ENCODE assay signal across 19 cellular contexts in the genomic region with DNA sequence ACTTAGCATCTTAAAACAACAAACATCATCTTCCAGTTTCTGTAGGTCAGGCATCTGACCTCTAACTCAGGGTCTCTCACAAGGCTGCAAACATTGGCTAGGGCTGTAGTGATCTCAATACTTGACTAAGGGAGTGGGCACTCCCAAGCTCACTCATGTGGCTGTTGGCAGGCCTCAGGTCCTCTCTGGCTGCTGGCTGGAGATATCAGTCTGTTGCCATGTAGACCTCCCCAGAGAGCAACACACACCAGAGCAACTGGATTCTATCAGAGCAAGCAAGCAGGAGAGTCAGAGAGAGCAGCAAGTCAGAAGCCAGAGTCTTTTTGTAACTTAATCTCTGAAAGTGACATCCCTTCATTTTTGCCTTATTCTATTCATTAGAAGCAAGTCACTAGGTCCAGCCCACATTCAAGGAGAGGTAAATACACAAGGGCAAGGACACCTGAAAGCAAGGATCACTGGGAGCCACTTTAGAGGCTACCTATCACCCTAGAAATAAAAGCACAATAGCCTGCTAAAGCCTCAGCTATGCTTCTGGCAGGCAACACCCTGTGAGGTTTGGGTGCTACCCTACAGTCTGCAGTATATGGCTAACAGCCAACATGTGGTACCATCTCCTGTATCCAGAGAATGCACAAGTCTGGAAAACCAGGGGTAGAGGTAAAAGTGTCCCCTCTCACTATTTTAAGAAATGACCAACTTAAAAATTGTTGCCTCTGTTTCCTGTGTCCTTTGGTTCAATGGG. TPM values are rescaled to one million over a fixed set of nuclear protein-coding genes. Genes with fewer than 3 reads are reported as not detected.
DNase-seq lines count a peak whose midpoint lies in the region; ATAC-seq and TF ChIP-seq lines count a peak whose summit lies in the region.
"Had no signal": no experiment of that assay in that cellular context is flagged by ENCODE, and none has a peak within 500 bp of the region (broad histone marks: within the 10 kb centered on the region; RNA-seq: fewer than 3 reads in every experiment).

No MANE protein-coding gene starts in this region.

- CTCF ChIA-PET in CD8-positive, alpha-beta memory T cell (lab: Charles Lee), result no interaction called here

- no peaks in the 10 kb centered on the region for H3K27me3 ChIP-seq in CD8-positive, alpha-beta memory T cell (ENCODE audit: insufficient read depth, low read length, poor library complexity, severe bottlenecking)
- H3K27me3 ChIP-seq in rectal smooth muscle tissue (ENCODE audit: control insufficient read depth, insufficient read depth, low read length) (no peaks in the 10 kb centered on the region), endodermal cell (ENCODE audit: control insufficient read depth, insufficient read depth, low read length, poor library complexity, severe bottlenecking) (no peaks in the 10 kb centered on the region)
- H3K27me3 ChIP-seq: SJSA1, uterus had no signal

- H3K9ac ChIP-seq in rectal smooth muscle tissue (ENCODE audit: low read length) (no peak overlapping the region), endodermal cell (ENCODE audit: extremely low read depth, low read length, poor library complexity, severe bottlenecking) (no peak overlapping the region)

- H3K27ac ChIP-seq in CD8-positive, alpha-beta memory T cell (ENCODE audit: low read depth, low read length), result no peak overlapping the region
- H3K27ac ChIP-seq in rectal smooth muscle tissue (ENCODE audit: low read depth, low read length), result peak overlapping the region; percentile 57
- H3K27ac ChIP-seq in endodermal cell (ENCODE audit: low read depth, low read length), result no peak overlapping the region
- H3K27ac ChIP-seq: SJSA1 had no signal

- no peak overlapping the region for H3K4me3 ChIP-seq in CD8-positive, alpha-beta memory T cell (ENCODE audit: low read length)
- H3K4me3 ChIP-seq in fibroblast of mammary gland (ENCODE audit: control insufficient read depth, low read depth, low read length) (no peak overlapping the region), rectal smooth muscle tissue (ENCODE audit: low read length) (no peak overlapping the region), endodermal cell (ENCODE audit: low read length) (no peak overlapping the region)
- H3K4me3 ChIP-seq: SJSA1, skin epidermis, uterus had no signal

- H3K36me3 ChIP-seq in CD8-positive, alpha-beta memory T cell (ENCODE audit: insufficient read depth, low read length), result no peaks in the 10 kb centered on the region
- no peaks in the 10 kb centered on the region for H3K36me3 ChIP-seq in rectal smooth muscle tissue (ENCODE audit: control insufficient read depth, insufficient read depth, low read length)
- no peaks in the 10 kb centered on the region for H3K36me3 ChIP-seq in endodermal cell (ENCODE audit: control insufficient read depth, insufficient read depth, low read length)
- H3K36me3 ChIP-seq: SJSA1, uterus had no signal

- H3K4me1 Mint-ChIP-seq in CD8-positive, alpha-beta memory T cell, result peaks cover 31 to 50% (median 43%) of the 10 kb centered on the region in 3 donors
- peaks cover 26% of the 10 kb centered on the region for H3K4me1 Mint-ChIP-seq in T-helper 17 cell
- H3K4me1 Mint-ChIP-seq in type B pancreatic cell (ENCODE audit: unreplicated experiment), result no peaks in the 10 kb centered on the region
- H3K4me1 Mint-ChIP-seq in endodermal cell, result no peaks in the 10 kb centered on the region
- H3K4me1 Mint-ChIP-seq: mesothelial cell of epicardium had no signal

- H3K4me3 Mint-ChIP-seq in CD8-positive, alpha-beta memory T cell, result no peak overlapping the region
- no peak overlapping the region for H3K4me3 Mint-ChIP-seq in T-helper 17 cell
- H3K4me3 Mint-ChIP-seq in type B pancreatic cell, result no peak overlapping the region
- no peak overlapping the region for H3K4me3 Mint-ChIP-seq in endodermal cell
- H3K4me3 Mint-ChIP-seq: activated CD8-positive, alpha-beta T cell treated with anti-CD3 and anti-CD28 coated beads, Interleukin-2, amount 10 ng/mL, durations not matched to agents 7 days and 5 days; mesothelial cell of epicardium had no signal

- H3K36me3 Mint-ChIP-seq in CD8-positive, alpha-beta memory T cell, result peaks cover 0 to 3% (median 0%) of the 10 kb centered on the region in 3 donors
- H3K36me3 Mint-ChIP-seq in T-helper 17 cell (ENCODE audit: low read depth), result no peaks in the 10 kb centered on the region
- H3K36me3 Mint-ChIP-seq in type B pancreatic cell, result no peaks in the 10 kb centered on the region
- no peaks in the 10 kb centered on the region for H3K36me3 Mint-ChIP-seq in endodermal cell (ENCODE audit: low read depth)
- H3K36me3 Mint-ChIP-seq: mesothelial cell of epicardium had no signal

- peaks cover 43% of the 10 kb centered on the region for H3K4me1 ChIP-seq in CD8-positive, alpha-beta memory T cell (ENCODE audit: insufficient read depth, low read length)
- H3K4me1 ChIP-seq in rectal smooth muscle tissue (ENCODE audit: control insufficient read depth, insufficient read depth, low read length), result peaks cover 32% of the 10 kb centered on the region
- H3K4me1 ChIP-seq in endodermal cell (ENCODE audit: control insufficient read depth, insufficient read depth, low read length), result no peaks in the 10 kb centered on the region
- H3K4me1 ChIP-seq: uterus had no signal

- ATAC-seq in T-helper 17 cell (no peak), GM18861 (IDR thresholded peaks at IDR 0.05; ENCODE audit: unreplicated experiment) (no peak)

- no peaks in the 10 kb centered on the region for H3K9me3 ChIP-seq in CD8-positive, alpha-beta memory T cell (ENCODE audit: low read length)
- no peaks in the 10 kb centered on the region for H3K9me3 ChIP-seq in T-helper 17 cell (ENCODE audit: control insufficient read depth, low read length, poor library complexity, severe bottlenecking)
- peaks cover 9% of the 10 kb centered on the region for H3K9me3 ChIP-seq in endodermal cell (ENCODE audit: control insufficient read depth, low read length)
- H3K9me3 ChIP-seq: SJSA1, uterus had no signal

- TF ChIP-seq CTCF in fibroblast of mammary gland (conservative IDR thresholded peaks at IDR 0.05; ENCODE audit: control insufficient read depth, insufficient read depth, low read depth, low read length), result no peak
- no peak for TF ChIP-seq CTCF in type B pancreatic cell (conservative IDR thresholded peaks at IDR 0.05)
- TF ChIP-seq CTCF in endodermal cell (conservative IDR thresholded peaks at IDR 0.05), result no peak

- peak overlapping the region in 7 of 8 donors; percentile 36 to 76 (median 70) for H3K27ac Mint-ChIP-seq in CD8-positive, alpha-beta memory T cell
- peak overlapping the region; percentile 71 for H3K27ac Mint-ChIP-seq in T-helper 17 cell
- H3K27ac Mint-ChIP-seq in type B pancreatic cell, result no peak overlapping the region
- H3K27ac Mint-ChIP-seq in endodermal cell, result no peak overlapping the region
- H3K27ac Mint-ChIP-seq: activated CD8-positive, alpha-beta T cell treated with anti-CD3 and anti-CD28 coated beads, Interleukin-2, amount 10 ng/mL, durations not matched to agents 7 days and 5 days; mesothelial cell of epicardium had no signal

- no peak for DNase-seq in CD8-positive, alpha-beta memory T cell
- DNase-seq in T-helper 17 cell, result no peak
- DNase-seq in fibroblast of mammary gland (ENCODE audit: low read depth), result peak; percentile 31
- DNase-seq in NCI-H1417 treated with DMSO at 0.1 percent for 48 hours (lab: John Stamatoyannopoulos, UW), result no peak
- DNase-seq in type B pancreatic cell (ENCODE audit: extremely low spot score, unreplicated experiment), result no peak
- no peak for DNase-seq in endodermal cell
- DNase-seq: activated CD8-positive, alpha-beta T cell treated with anti-CD3 and anti-CD28 coated beads, Interleukin-2, amount 10 ng/mL, durations not matched to agents 7 days and 5 days; AML-193; effector CD4-positive, alpha-beta T cell; NCI-H2171; NK-92 treated with Interleukin-12 subunit alpha and Interleukin-12 subunit beta, amount 100 ng/mL, for 24 hours; occipital lobe; stimulated activated naive CD4-positive, alpha-beta T cell; uterus had no signal

- no peaks in the 10 kb centered on the region for H3K27me3 Mint-ChIP-seq in CD8-positive, alpha-beta memory T cell
- no peaks in the 10 kb centered on the region for H3K27me3 Mint-ChIP-seq in T-helper 17 cell
- H3K27me3 Mint-ChIP-seq in type B pancreatic cell, result peaks cover 17% of the 10 kb centered on the region
- peaks cover 9% of the 10 kb centered on the region for H3K27me3 Mint-ChIP-seq in endodermal cell (ENCODE audit: insufficient read depth)

- H3K9me3 Mint-ChIP-seq in CD8-positive, alpha-beta memory T cell, result no peaks in the 10 kb centered on the region
- H3K9me3 Mint-ChIP-seq in type B pancreatic cell (no peaks in the 10 kb centered on the region), endodermal cell (peaks cover 3% of the 10 kb centered on the region)

- POLR2A ChIA-PET in CD8-positive, alpha-beta memory T cell (lab: Charles Lee), result no interaction called here

RNA-seq across cellular contexts. Expression of a gene that starts 33.5 kb away (rescaled TPM):
- 100 to 1,000 TPM; 510 to 534 TPM for total RNA-seq in CD8-positive, alpha-beta memory T cell
- 338 TPM for polyA plus RNA-seq in CD8-positive, alpha-beta memory T cell
- total RNA-seq in T-helper 17 cell (1,000 to 10,000 TPM; 1,118 to 1,497 TPM), type B pancreatic cell (ENCODE audit: low replicate concordance) (46.0 and 54.7 TPM in 2 replicates), endodermal cell (1 to 10 TPM; 1.2 to 4.6 TPM)
- polyA plus RNA-seq in endodermal cell (2013, experiment 1 of 2), result 5.6 TPM
- 8.0 TPM for polyA plus RNA-seq in endodermal cell (2013, experiment 2 of 2)

Comparison
In these comparisons a context has a peak if more than half of its experiments do, and no peak if none do; other contexts are left out.
1. H3K27ac Mint-ChIP-seq: peak in CD8-positive, alpha-beta memory T cell (7 of 8) and T-helper 17 cell (single experiment); none in type B pancreatic cell (single experiment) and endodermal cell (single experiment).